Comparison of ENCODE assay signal across 24 cellular contexts in genomic region chr15:100192092-100192695, GRCh38.
DNase-seq lines count a peak whose midpoint lies in the region; ATAC-seq and TF ChIP-seq lines count a peak whose summit lies in the region.
"Had no signal": no experiment of that assay in that cellular context is flagged by ENCODE, and none has a peak within 500 bp of the region (broad histone marks: within the 10 kb centered on the region; RNA-seq: fewer than 3 reads in every experiment).

No MANE protein-coding gene starts in this region.

- DNase-seq in ELF-1 (ENCODE audit: low read depth, low spot score) (peak; percentile 81), NCI-H2029 (lab: John Stamatoyannopoulos, UW) (peak; percentile 18), mesenteric fat pad (ENCODE audit: low spot score) (peak; percentile 26), H4 (ENCODE audit: low spot score) (no peak)
- no peak for DNase-seq in activated T-cell treated with anti-CD3 and anti-CD28 coated beads, Interleukin-2, amount 50 U/mL, for 48 hours
- DNase-seq in activated CD8-positive, alpha-beta T cell treated with anti-CD3 and anti-CD28 coated beads, Interleukin-2, amount 10 ng/mL, durations not matched to agents 7 days and 5 days, result no peak
- DNase-seq: activated CD4-positive, alpha-beta T cell treated with anti-CD3 and anti-CD28 coated beads for 4 hours; activated naive CD4-positive, alpha-beta T cell; amniotic stem cell; caudate nucleus; foreskin melanocyte; hippocampal formation; Kasumi-1; naive thymus-derived CD4-positive, alpha-beta T cell; NCI-H1105; RPMI8226; stimulated activated CD4-positive, alpha-beta T cell treated with anti-CD3 and anti-CD28 coated beads, Interleukin-2, amount 100 ng/mL, for 24 hours; stimulated activated naive B cell treated with anti-CD40 and anti-IgM and Interleukin-4, amounts not matched to agents 10 μg/mL and 1 μg/mL and 100 μg/mL, for 72 hours; testis had no signal

- H3K27ac Mint-ChIP-seq in activated CD8-positive, alpha-beta T cell treated with anti-CD3 and anti-CD28 coated beads, Interleukin-2, amount 10 ng/mL, durations not matched to agents 7 days and 5 days, result no peak overlapping the region
- H3K27ac Mint-ChIP-seq: stimulated activated naive B cell treated with anti-CD40 and anti-IgM and Interleukin-4, amounts not matched to agents 10 μg/mL and 1 μg/mL and 100 μg/mL, for 72 hours had no signal

- no peak overlapping the region for H3K4me3 Mint-ChIP-seq in activated CD8-positive, alpha-beta T cell treated with anti-CD3 and anti-CD28 coated beads, Interleukin-2, amount 10 ng/mL, durations not matched to agents 7 days and 5 days
- H3K4me3 Mint-ChIP-seq: naive thymus-derived CD4-positive, alpha-beta T cell; stimulated activated naive B cell treated with anti-CD40 and anti-IgM and Interleukin-4, amounts not matched to agents 10 μg/mL and 1 μg/mL and 100 μg/mL, for 72 hours had no signal

- H3K27me3 Mint-ChIP-seq in activated CD8-positive, alpha-beta T cell treated with anti-CD3 and anti-CD28 coated beads, Interleukin-2, amount 10 ng/mL, durations not matched to agents 7 days and 5 days (ENCODE audit: low read depth), result peaks cover 2% of the 10 kb centered on the region
- H3K27me3 Mint-ChIP-seq: naive thymus-derived CD4-positive, alpha-beta T cell; stimulated activated naive B cell treated with anti-CD40 and anti-IgM and Interleukin-4, amounts not matched to agents 10 μg/mL and 1 μg/mL and 100 μg/mL, for 72 hours had no signal

- no peak for TF ChIP-seq CTCF in VCaP (conservative IDR thresholded peaks at IDR 0.05)

- H3K36me3 Mint-ChIP-seq in activated CD8-positive, alpha-beta T cell treated with anti-CD3 and anti-CD28 coated beads, Interleukin-2, amount 10 ng/mL, durations not matched to agents 7 days and 5 days (ENCODE audit: low read depth), result no peaks in the 10 kb centered on the region
- H3K36me3 Mint-ChIP-seq: stimulated activated naive B cell treated with anti-CD40 and anti-IgM and Interleukin-4, amounts not matched to agents 10 μg/mL and 1 μg/mL and 100 μg/mL, for 72 hours had no signal

- no peaks in the 10 kb centered on the region for H3K9me3 Mint-ChIP-seq in activated CD8-positive, alpha-beta T cell treated with anti-CD3 and anti-CD28 coated beads, Interleukin-2, amount 10 ng/mL, durations not matched to agents 7 days and 5 days (ENCODE audit: insufficient read depth)
- H3K9me3 Mint-ChIP-seq: naive thymus-derived CD4-positive, alpha-beta T cell; stimulated activated naive B cell treated with anti-CD40 and anti-IgM and Interleukin-4, amounts not matched to agents 10 μg/mL and 1 μg/mL and 100 μg/mL, for 72 hours had no signal

- CTCF ChIA-PET in activated CD8-positive, alpha-beta T cell treated with anti-CD3 and anti-CD28 coated beads, Interleukin-2, amount 10 ng/mL, durations not matched to agents 7 days and 5 days (lab: Charles Lee), result no interaction called here

- no peak for ATAC-seq in GM18502 (IDR thresholded peaks at IDR 0.05; ENCODE audit: poor library complexity, unreplicated experiment)
- ATAC-seq in activated CD8-positive, alpha-beta T cell treated with anti-CD3 and anti-CD28 coated beads, Interleukin-2, amount 10 ng/mL, durations not matched to agents 7 days and 5 days, result no peak
- ATAC-seq: naive thymus-derived CD4-positive, alpha-beta T cell; stimulated activated naive B cell treated with anti-CD40 and anti-IgM and Interleukin-4, amounts not matched to agents 10 μg/mL and 1 μg/mL and 100 μg/mL, for 72 hours had no signal

- peak overlapping the region; percentile 33; the same call in 1 of the 2 replicates for H3K27ac ChIP-seq in VCaP
- H3K27ac ChIP-seq: C4-2B, epithelial cell of prostate, ovary, testis had no signal

- POLR2A ChIA-PET in activated CD8-positive, alpha-beta T cell treated with anti-CD3 and anti-CD28 coated beads, Interleukin-2, amount 10 ng/mL, durations not matched to agents 7 days and 5 days (lab: Charles Lee), result interaction anchor here (1.1 kb wide), 1 partner anchor 10 kb away, joined by 3 read pairs; no protein-coding TSS in a partner anchor

- no peaks in the 10 kb centered on the region for H3K4me1 Mint-ChIP-seq in activated CD8-positive, alpha-beta T cell treated with anti-CD3 and anti-CD28 coated beads, Interleukin-2, amount 10 ng/mL, durations not matched to agents 7 days and 5 days (ENCODE audit: low read depth)

Comparison
In these comparisons a context has a peak if more than half of its experiments do, and no peak if none do; other contexts are left out.
1. DNase-seq: peak in ELF-1 (single experiment), NCI-H2029 (single experiment) and mesenteric fat pad (single experiment); none in activated T-cell treated with anti-CD3 and anti-CD28 coated beads, Interleukin-2, amount 50 U/mL, for 48 hours (0 of 2), activated CD8-positive, alpha-beta T cell treated with anti-CD3 and anti-CD28 coated beads, Interleukin-2, amount 10 ng/mL, durations not matched to agents 7 days and 5 days (single experiment) and H4 (single experiment).